21 cellular contexts compared by ENCODE assay signal in genomic region chr2:236849508-236849907, GRCh38.
"Had no signal": no experiment of that assay in that cellular context is flagged by ENCODE, and none has a peak within 500 bp of the region (broad histone marks: within the 10 kb centered on the region; RNA-seq: fewer than 3 reads in every experiment).

No MANE protein-coding gene starts in this region.

- H3K9me3 ChIP-seq: SK-N-SH had no signal

- H3K4me2 ChIP-seq: SK-N-SH had no signal

- DNase-seq: KBM-7, MV-4-11, NCI-H1048, NCI-H1105, NCI-H1417, NCI-H1436 treated with DMSO at 0.1 percent for 48 hours, NCI-H1694, NCI-H187 treated with DMSO at 0.1 percent for 48 hours, NCI-H2081, NCI-H2107, NCI-H2227 treated with DMSO at 0.1 percent for 48 hours, NCI-H446, NCI-H510A, NCI-H524 treated with DMSO at 0.1 percent for 48 hours, NCI-H69, NCI-H774, PC-3, SHP77, SK-N-SH had no signal

- ATAC-seq: Panc1, PC-3 had no signal

- H3K9me2 ChIP-seq: SK-N-SH had no signal

- H3K9ac ChIP-seq: SK-N-SH had no signal

- H3K27ac ChIP-seq: RWPE1 had no signal
